Comparison of ENCODE assay signal across 20 cellular contexts in the genomic region with DNA sequence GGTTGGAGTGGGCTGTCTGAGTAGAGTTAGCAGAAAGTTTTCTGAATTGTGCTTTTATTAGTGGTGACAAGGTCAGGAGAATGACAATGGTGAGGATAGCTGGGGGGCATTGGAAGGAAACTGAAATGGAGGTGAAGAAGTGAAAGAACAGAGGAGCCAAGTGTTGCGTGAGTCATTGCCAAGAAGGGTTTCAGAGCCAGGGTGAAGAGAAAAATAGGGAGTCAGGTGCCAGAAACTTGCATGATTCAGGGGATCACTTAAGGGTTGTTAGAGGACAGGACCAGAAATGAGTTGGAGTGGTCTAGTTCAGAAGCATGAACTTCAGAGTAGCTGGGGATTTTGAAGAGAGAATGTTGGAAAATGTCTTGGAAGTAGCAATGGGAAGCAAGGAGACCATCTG.
"Had no signal": no experiment of that assay in that cellular context is flagged by ENCODE, and none has a peak within 500 bp of the region (broad histone marks: within the 10 kb centered on the region; RNA-seq: fewer than 3 reads in every experiment).

No MANE protein-coding gene starts in this region.

- H3K27me3 ChIP-seq: body of pancreas, gastroesophageal sphincter, ovary, tibial artery had no signal

- H3K9me3 ChIP-seq: body of pancreas, gastroesophageal sphincter, ovary, prostate gland, tibial artery had no signal

- H3K27ac ChIP-seq: body of pancreas, gastroesophageal sphincter, prostate gland had no signal

- DNase-seq: activated CD4-positive, alpha-beta T cell treated with anti-CD3 and anti-CD28 coated beads, Interleukin-2, amount 50 U/mL, for 48 hours; activated CD8-positive, alpha-beta memory T cell treated with anti-CD3 and anti-CD28 coated beads, Interleukin-2, amount 50 U/mL, for 48 hours; activated naive CD4-positive, alpha-beta T cell treated with anti-CD3 and anti-CD28 coated beads for 36 hours; activated T-cell treated with anti-CD3 and anti-CD28 coated beads, Interleukin-2, amount 50 U/mL, for 4 hours; amygdala; body of pancreas; caudate nucleus; effector CD4-positive, alpha-beta T cell; erythroblast; head of caudate nucleus; hypothalamus; left ventricle myocardium superior; midbrain; natural killer cell; ovary; stimulated activated CD4-positive, alpha-beta T cell treated with anti-CD3 and anti-CD28 coated beads, Interleukin-4, amount 100 ng/mL, for 4 hours; T1000; tibial artery had no signal

- H3K4me3 ChIP-seq: body of pancreas, gastroesophageal sphincter, ovary, prostate gland, tibial artery had no signal
